Comparison of ENCODE assay signal across 1 cellular context in the genomic region with DNA sequence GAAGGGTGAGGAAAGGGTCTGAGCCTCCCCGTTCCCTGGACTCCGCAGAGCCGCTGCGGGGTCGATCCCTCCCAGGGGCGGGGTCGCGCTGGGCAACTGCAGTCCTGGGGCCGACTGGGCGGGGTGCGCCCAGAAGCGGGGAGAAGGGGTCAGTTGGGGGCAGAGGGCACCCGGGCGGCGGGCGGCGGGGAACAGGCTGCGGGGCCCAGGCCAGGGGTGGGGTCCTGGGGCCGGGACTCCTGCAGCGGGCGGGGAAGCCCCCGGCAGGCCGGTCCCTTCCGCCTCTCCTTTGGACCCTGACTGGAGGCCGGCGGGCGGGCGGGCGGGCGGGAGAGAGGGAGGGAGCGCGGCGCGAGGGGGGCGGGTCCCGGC.
A peak's percentile ranks its signal among the peaks of the same experiment; 100 is the strongest.
TF ChIP-seq lines count a peak whose summit lies in the region.

No MANE protein-coding gene starts in this region.

TF ChIP-seq in K562, 482 proteins besides CTCF, POLR2A, EP300 and RAD21 (continues in another document):
- TF ChIP-seq STAT5B (CRISPR knock-in tag; IDR thresholded peaks at IDR 0.05) (no peak), NONO (IDR thresholded peaks at IDR 0.05; ENCODE audit: low read depth in 2 of 2, low read length in 1 of 2) (no peak; a peak in 1 of 4 replicates), GTF2E2 (tag; IDR thresholded peaks at IDR 0.05) (peak; percentile 76; the same call in 1 of the 2 replicates), POLR2H (tag; IDR thresholded peaks at IDR 0.05; ENCODE audit: low read depth) (peak; percentile 61), POLR2G (IDR thresholded peaks at IDR 0.05; ENCODE audit: low read depth, low read length) (peak; percentile 70), ZBTB7A (IDR thresholded peaks at IDR 0.05; ENCODE audit: borderline replicate concordance, control insufficient read depth, low read depth, low read length) (peak; percentile 45; the same call in 1 of the 2 replicates), ELF1 (tag; IDR thresholded peaks at IDR 0.05) (peak; percentile 59), CBFB (CRISPR knock-in tag; IDR thresholded peaks at IDR 0.05) (no peak), ZNF766 (CRISPR knock-in tag; conservative IDR thresholded peaks at IDR 0.05) (0 out of 2 replicates have a peak, but pooled peaks have one; percentile 15), ARHGAP35 (IDR thresholded peaks at IDR 0.05; ENCODE audit: partially characterized antibody) (no peak), BRD4 (IDR thresholded peaks at IDR 0.05) (peak; percentile 54; the same call in 1 of the 2 replicates), ERF (CRISPR knock-in tag; IDR thresholded peaks at IDR 0.05) (0 out of 2 replicates have a peak, but pooled peaks have one; percentile 16), KDM4B (IDR thresholded peaks at IDR 0.05; ENCODE audit: borderline replicate concordance in 2 of 2, low read depth in 1 of 2) (no peak), SUPT5H (IDR thresholded peaks at IDR 0.05) (0 out of 2 replicates have a peak, but pooled peaks have one; percentile 13), TCF7 (IDR thresholded peaks at IDR 0.05; ENCODE audit: borderline replicate concordance) (0 out of 2 replicates have a peak, but pooled peaks have one; percentile 21), GABPA (tag; conservative IDR thresholded peaks at IDR 0.05; ENCODE audit: low read depth) (peak; percentile 55; the same call in 1 of the 2 replicates), NR2C2 (CRISPR knock-in tag; IDR thresholded peaks at IDR 0.05) (no peak), NR2C2 (tag; IDR thresholded peaks at IDR 0.05) (peak; percentile 69), SRF (CRISPR knock-in tag; IDR thresholded peaks at IDR 0.05) (no peak), HDAC2 (IDR thresholded peaks at IDR 0.05) (no peak), NCOA1 (IDR thresholded peaks at IDR 0.05; ENCODE audit: low read depth) (peak; percentile 28; the same call in 1 of the 2 replicates), RBFOX2 (IDR thresholded peaks at IDR 0.05; ENCODE audit: low read depth, low read length) (peak; percentile 82)
- TF ChIP-seq, protein P1, sequence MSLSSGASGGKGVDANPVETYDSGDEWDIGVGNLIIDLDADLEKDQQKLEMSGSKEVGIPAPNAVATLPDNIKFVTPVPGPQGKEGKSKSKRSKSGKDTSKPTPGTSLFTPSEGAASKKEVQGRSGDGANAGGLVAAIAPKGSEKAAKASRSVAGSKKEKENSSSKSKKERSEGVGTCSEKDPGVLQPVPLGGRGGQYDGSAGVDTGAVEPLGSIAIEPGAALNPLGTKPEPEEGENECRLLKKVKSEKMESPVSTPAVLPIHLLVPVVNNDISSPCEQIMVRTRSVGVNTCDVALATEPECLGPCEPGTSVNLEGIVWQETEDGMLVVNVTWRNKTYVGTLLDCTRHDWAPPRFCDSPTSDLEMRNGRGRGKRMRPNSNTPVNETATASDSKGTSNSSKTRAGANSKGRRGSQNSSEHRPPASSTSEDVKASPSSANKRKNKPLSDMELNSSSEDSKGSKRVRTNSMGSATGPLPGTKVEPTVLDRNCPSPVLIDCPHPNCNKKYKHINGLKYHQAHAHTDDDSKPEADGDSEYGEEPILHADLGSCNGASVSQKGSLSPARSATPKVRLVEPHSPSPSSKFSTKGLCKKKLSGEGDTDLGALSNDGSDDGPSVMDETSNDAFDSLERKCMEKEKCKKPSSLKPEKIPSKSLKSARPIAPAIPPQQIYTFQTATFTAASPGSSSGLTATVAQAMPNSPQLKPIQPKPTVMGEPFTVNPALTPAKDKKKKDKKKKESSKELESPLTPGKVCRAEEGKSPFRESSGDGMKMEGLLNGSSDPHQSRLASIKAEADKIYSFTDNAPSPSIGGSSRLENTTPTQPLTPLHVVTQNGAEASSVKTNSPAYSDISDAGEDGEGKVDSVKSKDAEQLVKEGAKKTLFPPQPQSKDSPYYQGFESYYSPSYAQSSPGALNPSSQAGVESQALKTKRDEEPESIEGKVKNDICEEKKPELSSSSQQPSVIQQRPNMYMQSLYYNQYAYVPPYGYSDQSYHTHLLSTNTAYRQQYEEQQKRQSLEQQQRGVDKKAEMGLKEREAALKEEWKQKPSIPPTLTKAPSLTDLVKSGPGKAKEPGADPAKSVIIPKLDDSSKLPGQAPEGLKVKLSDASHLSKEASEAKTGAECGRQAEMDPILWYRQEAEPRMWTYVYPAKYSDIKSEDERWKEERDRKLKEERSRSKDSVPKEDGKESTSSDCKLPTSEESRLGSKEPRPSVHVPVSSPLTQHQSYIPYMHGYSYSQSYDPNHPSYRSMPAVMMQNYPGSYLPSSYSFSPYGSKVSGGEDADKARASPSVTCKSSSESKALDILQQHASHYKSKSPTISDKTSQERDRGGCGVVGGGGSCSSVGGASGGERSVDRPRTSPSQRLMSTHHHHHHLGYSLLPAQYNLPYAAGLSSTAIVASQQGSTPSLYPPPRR (CRISPR knock-in tag; IDR thresholded peaks at IDR 0.05; ENCODE audit: borderline replicate concordance) = no peak
- TF ChIP-seq, protein P2, sequence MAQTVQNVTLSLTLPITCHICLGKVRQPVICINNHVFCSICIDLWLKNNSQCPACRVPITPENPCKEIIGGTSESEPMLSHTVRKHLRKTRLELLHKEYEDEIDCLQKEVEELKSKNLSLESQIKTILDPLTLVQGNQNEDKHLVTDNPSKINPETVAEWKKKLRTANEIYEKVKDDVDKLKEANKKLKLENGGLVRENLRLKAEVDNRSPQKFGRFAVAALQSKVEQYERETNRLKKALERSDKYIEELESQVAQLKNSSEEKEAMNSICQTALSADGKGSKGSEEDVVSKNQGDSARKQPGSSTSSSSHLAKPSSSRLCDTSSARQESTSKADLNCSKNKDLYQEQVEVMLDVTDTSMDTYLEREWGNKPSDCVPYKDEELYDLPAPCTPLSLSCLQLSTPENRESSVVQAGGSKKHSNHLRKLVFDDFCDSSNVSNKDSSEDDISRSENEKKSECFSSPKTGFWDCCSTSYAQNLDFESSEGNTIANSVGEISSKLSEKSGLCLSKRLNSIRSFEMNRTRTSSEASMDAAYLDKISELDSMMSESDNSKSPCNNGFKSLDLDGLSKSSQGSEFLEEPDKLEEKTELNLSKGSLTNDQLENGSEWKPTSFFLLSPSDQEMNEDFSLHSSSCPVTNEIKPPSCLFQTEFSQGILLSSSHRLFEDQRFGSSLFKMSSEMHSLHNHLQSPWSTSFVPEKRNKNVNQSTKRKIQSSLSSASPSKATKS (CRISPR knock-in tag; IDR thresholded peaks at IDR 0.05) = no peak
- TF ChIP-seq, protein P3, sequence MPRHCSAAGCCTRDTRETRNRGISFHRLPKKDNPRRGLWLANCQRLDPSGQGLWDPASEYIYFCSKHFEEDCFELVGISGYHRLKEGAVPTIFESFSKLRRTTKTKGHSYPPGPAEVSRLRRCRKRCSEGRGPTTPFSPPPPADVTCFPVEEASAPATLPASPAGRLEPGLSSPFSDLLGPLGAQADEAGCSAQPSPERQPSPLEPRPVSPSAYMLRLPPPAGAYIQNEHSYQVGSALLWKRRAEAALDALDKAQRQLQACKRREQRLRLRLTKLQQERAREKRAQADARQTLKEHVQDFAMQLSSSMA (CRISPR knock-in tag; IDR thresholded peaks at IDR 0.05) = 0 out of 2 replicates have a peak, but pooled peaks have one; percentile 14
- TF ChIP-seq, protein P4, sequence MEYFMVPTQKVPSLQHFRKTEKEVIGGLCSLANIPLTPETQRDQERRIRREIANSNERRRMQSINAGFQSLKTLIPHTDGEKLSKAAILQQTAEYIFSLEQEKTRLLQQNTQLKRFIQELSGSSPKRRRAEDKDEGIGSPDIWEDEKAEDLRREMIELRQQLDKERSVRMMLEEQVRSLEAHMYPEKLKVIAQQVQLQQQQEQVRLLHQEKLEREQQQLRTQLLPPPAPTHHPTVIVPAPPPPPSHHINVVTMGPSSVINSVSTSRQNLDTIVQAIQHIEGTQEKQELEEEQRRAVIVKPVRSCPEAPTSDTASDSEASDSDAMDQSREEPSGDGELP (CRISPR knock-in tag; IDR thresholded peaks at IDR 0.05; ENCODE audit: borderline replicate concordance) = no peak
- TF ChIP-seq, protein P5, sequence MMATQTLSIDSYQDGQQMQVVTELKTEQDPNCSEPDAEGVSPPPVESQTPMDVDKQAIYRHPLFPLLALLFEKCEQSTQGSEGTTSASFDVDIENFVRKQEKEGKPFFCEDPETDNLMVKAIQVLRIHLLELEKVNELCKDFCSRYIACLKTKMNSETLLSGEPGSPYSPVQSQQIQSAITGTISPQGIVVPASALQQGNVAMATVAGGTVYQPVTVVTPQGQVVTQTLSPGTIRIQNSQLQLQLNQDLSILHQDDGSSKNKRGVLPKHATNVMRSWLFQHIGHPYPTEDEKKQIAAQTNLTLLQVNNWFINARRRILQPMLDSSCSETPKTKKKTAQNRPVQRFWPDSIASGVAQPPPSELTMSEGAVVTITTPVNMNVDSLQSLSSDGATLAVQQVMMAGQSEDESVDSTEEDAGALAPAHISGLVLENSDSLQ (IDR thresholded peaks at IDR 0.05) = no peak
- TF ChIP-seq, protein P6, sequence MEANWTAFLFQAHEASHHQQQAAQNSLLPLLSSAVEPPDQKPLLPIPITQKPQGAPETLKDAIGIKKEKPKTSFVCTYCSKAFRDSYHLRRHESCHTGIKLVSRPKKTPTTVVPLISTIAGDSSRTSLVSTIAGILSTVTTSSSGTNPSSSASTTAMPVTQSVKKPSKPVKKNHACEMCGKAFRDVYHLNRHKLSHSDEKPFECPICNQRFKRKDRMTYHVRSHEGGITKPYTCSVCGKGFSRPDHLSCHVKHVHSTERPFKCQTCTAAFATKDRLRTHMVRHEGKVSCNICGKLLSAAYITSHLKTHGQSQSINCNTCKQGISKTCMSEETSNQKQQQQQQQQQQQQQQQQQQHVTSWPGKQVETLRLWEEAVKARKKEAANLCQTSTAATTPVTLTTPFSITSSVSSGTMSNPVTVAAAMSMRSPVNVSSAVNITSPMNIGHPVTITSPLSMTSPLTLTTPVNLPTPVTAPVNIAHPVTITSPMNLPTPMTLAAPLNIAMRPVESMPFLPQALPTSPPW (CRISPR knock-in tag; IDR thresholded peaks at IDR 0.05) = peak; percentile 84
- TF ChIP-seq, protein P7, sequence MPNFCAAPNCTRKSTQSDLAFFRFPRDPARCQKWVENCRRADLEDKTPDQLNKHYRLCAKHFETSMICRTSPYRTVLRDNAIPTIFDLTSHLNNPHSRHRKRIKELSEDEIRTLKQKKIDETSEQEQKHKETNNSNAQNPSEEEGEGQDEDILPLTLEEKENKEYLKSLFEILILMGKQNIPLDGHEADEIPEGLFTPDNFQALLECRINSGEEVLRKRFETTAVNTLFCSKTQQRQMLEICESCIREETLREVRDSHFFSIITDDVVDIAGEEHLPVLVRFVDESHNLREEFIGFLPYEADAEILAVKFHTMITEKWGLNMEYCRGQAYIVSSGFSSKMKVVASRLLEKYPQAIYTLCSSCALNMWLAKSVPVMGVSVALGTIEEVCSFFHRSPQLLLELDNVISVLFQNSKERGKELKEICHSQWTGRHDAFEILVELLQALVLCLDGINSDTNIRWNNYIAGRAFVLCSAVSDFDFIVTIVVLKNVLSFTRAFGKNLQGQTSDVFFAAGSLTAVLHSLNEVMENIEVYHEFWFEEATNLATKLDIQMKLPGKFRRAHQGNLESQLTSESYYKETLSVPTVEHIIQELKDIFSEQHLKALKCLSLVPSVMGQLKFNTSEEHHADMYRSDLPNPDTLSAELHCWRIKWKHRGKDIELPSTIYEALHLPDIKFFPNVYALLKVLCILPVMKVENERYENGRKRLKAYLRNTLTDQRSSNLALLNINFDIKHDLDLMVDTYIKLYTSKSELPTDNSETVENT (CRISPR knock-in tag; IDR thresholded peaks at IDR 0.05) = peak; percentile 61; the same call in 1 of the 2 replicates
- TF ChIP-seq, protein P8, sequence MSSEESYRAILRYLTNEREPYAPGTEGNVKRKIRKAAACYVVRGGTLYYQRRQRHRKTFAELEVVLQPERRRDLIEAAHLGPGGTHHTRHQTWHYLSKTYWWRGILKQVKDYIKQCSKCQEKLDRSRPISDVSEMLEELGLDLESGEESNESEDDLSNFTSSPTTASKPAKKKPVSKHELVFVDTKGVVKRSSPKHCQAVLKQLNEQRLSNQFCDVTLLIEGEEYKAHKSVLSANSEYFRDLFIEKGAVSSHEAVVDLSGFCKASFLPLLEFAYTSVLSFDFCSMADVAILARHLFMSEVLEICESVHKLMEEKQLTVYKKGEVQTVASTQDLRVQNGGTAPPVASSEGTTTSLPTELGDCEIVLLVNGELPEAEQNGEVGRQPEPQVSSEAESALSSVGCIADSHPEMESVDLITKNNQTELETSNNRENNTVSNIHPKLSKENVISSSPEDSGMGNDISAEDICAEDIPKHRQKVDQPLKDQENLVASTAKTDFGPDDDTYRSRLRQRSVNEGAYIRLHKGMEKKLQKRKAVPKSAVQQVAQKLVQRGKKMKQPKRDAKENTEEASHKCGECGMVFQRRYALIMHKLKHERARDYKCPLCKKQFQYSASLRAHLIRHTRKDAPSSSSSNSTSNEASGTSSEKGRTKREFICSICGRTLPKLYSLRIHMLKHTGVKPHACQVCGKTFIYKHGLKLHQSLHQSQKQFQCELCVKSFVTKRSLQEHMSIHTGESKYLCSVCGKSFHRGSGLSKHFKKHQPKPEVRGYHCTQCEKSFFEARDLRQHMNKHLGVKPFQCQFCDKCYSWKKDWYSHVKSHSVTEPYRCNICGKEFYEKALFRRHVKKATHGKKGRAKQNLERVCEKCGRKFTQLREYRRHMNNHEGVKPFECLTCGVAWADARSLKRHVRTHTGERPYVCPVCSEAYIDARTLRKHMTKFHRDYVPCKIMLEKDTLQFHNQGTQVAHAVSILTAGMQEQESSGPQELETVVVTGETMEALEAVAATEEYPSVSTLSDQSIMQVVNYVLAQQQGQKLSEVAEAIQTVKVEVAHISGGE (CRISPR knock-in tag; IDR thresholded peaks at IDR 0.05) = peak in 1 of 3 experiments; percentile 66; a peak in 1 of 6 replicates
